Comparison of ENCODE assay signal across 10 cellular contexts in genomic region chr1:2134232-2134603, GRCh38.
DNase-seq lines count a peak whose midpoint lies in the region; ATAC-seq and TF ChIP-seq lines count a peak whose summit lies in the region.
"Had no signal": no experiment of that assay in that cellular context is flagged by ENCODE, and none has a peak within 500 bp of the region (broad histone marks: within the 10 kb centered on the region; RNA-seq: fewer than 3 reads in every experiment).

No MANE protein-coding gene starts in this region.

- no peak overlapping the region for H4K8ac ChIP-seq in neuronal stem cell (ENCODE audit: low read depth, low read length)

- POLR2A ChIA-PET in AG04450 (lab: Yijun Ruan, JAX) (no interaction called here), PC-3 (lab: Charles Lee; ENCODE audit: unreplicated experiment) (no interaction called here)

- H3K9me3 ChIP-seq in AG04450 (ENCODE audit: control insufficient read depth, insufficient read depth, low read length) (no peaks in the 10 kb centered on the region; the same call in 1 of the 2 replicates), PC-3 (ENCODE audit: low read length) (no peaks in the 10 kb centered on the region), esophagus muscularis mucosa (no peaks in the 10 kb centered on the region), neuronal stem cell (replicated peaks in 1 of 2; ENCODE audit: control insufficient read depth in 2 of 2, insufficient read depth in 1 of 2, low read depth in 1 of 2, low read length in 2 of 2) (peaks cover 0 to under 1% of the 10 kb centered on the region in 2 donors), Karpas-422 (ENCODE audit: low read length) (no peaks in the 10 kb centered on the region)

- no peak overlapping the region for H2BK5ac ChIP-seq in neuronal stem cell (ENCODE audit: low read length)

- TF ChIP-seq POLR2A in esophagus muscularis mucosa (IDR thresholded peaks at IDR 0.05; ENCODE audit: low read depth) = no peak

- no peak for TF ChIP-seq CTCF in AG04450 (IDR thresholded peaks at IDR 0.05; ENCODE audit: low read depth, low read length)
- TF ChIP-seq CTCF in PC-3 (conservative IDR thresholded peaks at IDR 0.05; ENCODE audit: low read depth, low read length) = no peak
- TF ChIP-seq CTCF in esophagus muscularis mucosa (IDR thresholded peaks at IDR 0.05) = no peak

- no peak overlapping the region for H3K4ac ChIP-seq in neuronal stem cell (ENCODE audit: low read length)

- intact Hi-C loops in PC-3 (cut with micrococcal nuclease) = no loop called here
- intact Hi-C loops in esophagus muscularis mucosa (cut with DNase I) = no loop called here

- H2AFZ ChIP-seq in PC-3 (ENCODE audit: low read length) (no peak overlapping the region), neuronal stem cell (ENCODE audit: low read length) (peak overlapping the region; percentile 22), Karpas-422 (ENCODE audit: low read length) (no peak overlapping the region)

- H3K79me2 ChIP-seq in PC-3 (ENCODE audit: low read length) (no peaks in the 10 kb centered on the region), Karpas-422 (ENCODE audit: low read length) (no peaks in the 10 kb centered on the region)

- H3K27me3 ChIP-seq in AG04450 (ENCODE audit: control insufficient read depth, insufficient read depth, low read length) = peaks cover 6% of the 10 kb centered on the region
- no peaks in the 10 kb centered on the region for H3K27me3 ChIP-seq in PC-3 (ENCODE audit: low read length)
- no peaks in the 10 kb centered on the region for H3K27me3 ChIP-seq in esophagus muscularis mucosa
- H3K27me3 ChIP-seq in neuronal stem cell (ENCODE audit: control insufficient read depth in 3 of 3, insufficient read depth in 3 of 3, low read depth in 1 of 3, low read length in 3 of 3) = peaks cover 0 to 15% (median 0%) of the 10 kb centered on the region in 3 experiments
- H3K27me3 ChIP-seq in Karpas-422 (ENCODE audit: low read length) = no peaks in the 10 kb centered on the region

- H3K4me2 ChIP-seq in PC-3 (ENCODE audit: low read length) (no peak overlapping the region), neuronal stem cell (ENCODE audit: insufficient read depth, low read length, poor library complexity, severe bottlenecking) (no peak overlapping the region), Karpas-422 (ENCODE audit: low read depth, low read length, poor library complexity, severe bottlenecking) (no peak overlapping the region)

- no peak overlapping the region for H2BK12ac ChIP-seq in neuronal stem cell (ENCODE audit: low read length)

- no peaks in the 10 kb centered on the region for H3K9me2 ChIP-seq in PC-3 (replicated peaks; ENCODE audit: low read length)
- no peaks in the 10 kb centered on the region for H3K9me2 ChIP-seq in Karpas-422 (replicated peaks; ENCODE audit: insufficient read depth, low read length)

- WGBS in esophagus muscularis mucosa = 91% methylated on average over 10 of the region's 10 CpGs
- no CpG with 5 or more reads among the region's 10 CpGs for WGBS in neuronal stem cell (ENCODE audit: extremely low coverage in 2 of 2, insufficient read length in 2 of 2, insufficient replicate concordance in 1 of 2), 2 donors

- H2AK5ac ChIP-seq in neuronal stem cell (ENCODE audit: low read depth, low read length) = no peak overlapping the region

- H3K9ac ChIP-seq in PC-3 (ENCODE audit: low read length) = no peak overlapping the region
- no peak overlapping the region for H3K9ac ChIP-seq in neuronal stem cell (ENCODE audit: low read depth, low read length, poor library complexity)
- H3K9ac ChIP-seq in Karpas-422 (ENCODE audit: low read length) = no peak overlapping the region

- H3K4me1 ChIP-seq in PC-3 (ENCODE audit: insufficient read depth, low read length) (peaks cover 16% of the 10 kb centered on the region), esophagus muscularis mucosa (peaks cover 27 to 35% (median 33%) of the 10 kb centered on the region in 4 donors), neuronal stem cell (ENCODE audit: control insufficient read depth in 2 of 2, insufficient read depth in 1 of 2, low read depth in 1 of 2, low read length in 2 of 2) (peaks cover 31% of the 10 kb centered on the region in 2 donors), Karpas-422 (ENCODE audit: low read length) (no peaks in the 10 kb centered on the region)

- BruUV-seq in PC-3 (replicated peaks; lab: Mats Ljungman, UMichigan) = TSS peak; percentile 25

- no peak for TF ChIP-seq EP300 in esophagus muscularis mucosa (IDR thresholded peaks at IDR 0.05)

- no peak for ATAC-seq in PC-3
- ATAC-seq in HG03439 (IDR thresholded peaks at IDR 0.05; ENCODE audit: unreplicated experiment) = no peak

- peaks cover 6% of the 10 kb centered on the region for H3K79me1 ChIP-seq in neuronal stem cell (ENCODE audit: low read depth, low read length)

- H3K4me3 ChIP-seq in AG04450 (ENCODE audit: low read depth, low read length) (no peak overlapping the region), PC-3 (ENCODE audit: low read length) (no peak overlapping the region), esophagus muscularis mucosa (peak overlapping the region in 1 of 4 donors; percentile 52), neuronal stem cell (ENCODE audit: low read length in 2 of 2) (no peak overlapping the region), Karpas-422 (ENCODE audit: low read length) (no peak overlapping the region)

- H4K91ac ChIP-seq in neuronal stem cell (ENCODE audit: low read depth, low read length, poor library complexity) = no peak overlapping the region

- H4K20me1 ChIP-seq in PC-3 (ENCODE audit: low read length) (no peaks in the 10 kb centered on the region), Karpas-422 (ENCODE audit: insufficient read depth, low read depth, low read length) (no peaks in the 10 kb centered on the region)

- H3K36me3 ChIP-seq in PC-3 (ENCODE audit: low read depth, low read length) = no peaks in the 10 kb centered on the region
- H3K36me3 ChIP-seq in esophagus muscularis mucosa = no peaks in the 10 kb centered on the region
- no peaks in the 10 kb centered on the region for H3K36me3 ChIP-seq in neuronal stem cell (replicated peaks in 1 of 2; ENCODE audit: control insufficient read depth in 2 of 2, insufficient read depth in 2 of 2, low read length in 2 of 2)
- no peaks in the 10 kb centered on the region for H3K36me3 ChIP-seq in Karpas-422 (ENCODE audit: insufficient read depth, low read length)

- H3K27ac ChIP-seq in AG04450 (ENCODE audit: low read depth, low read length) = peak overlapping the region; percentile 52
- H3K27ac ChIP-seq in PC-3 (ENCODE audit: low read length) = no peak overlapping the region
- peak overlapping the region; percentile 89 to 95 (median 92) for H3K27ac ChIP-seq in esophagus muscularis mucosa (replicated peaks in 1 of 4)
- H3K27ac ChIP-seq in neuronal stem cell (replicated peaks; ENCODE audit: low read length) = no peak overlapping the region
- no peak overlapping the region for H3K27ac ChIP-seq in Karpas-422 (ENCODE audit: low read length)

- DNase-seq in AG04450 (ENCODE audit: low read depth, low spot score) = no peak
- DNase-seq in PC-3 = no peak
- no peak for DNase-seq in esophagus muscularis mucosa (ENCODE audit: extremely low spot score)
- DNase-seq in neuronal stem cell (ENCODE audit: low spot score) = no peak
- no peak for DNase-seq in stimulated activated CD4-positive, alpha-beta T cell treated with anti-CD3 and anti-CD28 coated beads, Interleukin-15, amount 100 ng/mL, for 24 hours
- no peak for DNase-seq in Karpas-422
- no peak for DNase-seq in activated CD4-positive, CD25-positive, alpha-beta regulatory T cell (lab: John Stamatoyannopoulos, UW)
- DNase-seq: activated naive CD4-positive, alpha-beta T cell treated with anti-CD3 and anti-CD28 coated beads, Interleukin-2, amount 50 U/mL, for 16 hours; H7 had no signal

- no peak overlapping the region for H2BK120ac ChIP-seq in neuronal stem cell (ENCODE audit: low read depth, low read length)

- H3K18ac ChIP-seq in neuronal stem cell (ENCODE audit: low read length) = no peak overlapping the region

- peak overlapping the region; percentile 25 for H3K23ac ChIP-seq in neuronal stem cell (ENCODE audit: low read depth, low read length, poor library complexity)

- H3F3A ChIP-seq in PC-3 (ENCODE audit: low read length, unreplicated experiment) = no peaks in the 10 kb centered on the region

- CTCF ChIA-PET in AG04450 (lab: Charles Lee) (no interaction called here), PC-3 (lab: Charles Lee) (no interaction called here)

- H2BK15ac ChIP-seq in neuronal stem cell (ENCODE audit: low read length) = no peak overlapping the region

- H3K14ac ChIP-seq in neuronal stem cell (ENCODE audit: low read length) = no peak overlapping the region

Comparison
In these comparisons a context has a peak if more than half of its experiments do, and no peak if none do; other contexts are left out.
1. H3K27ac ChIP-seq: peak in AG04450 (single experiment) and esophagus muscularis mucosa (4 of 4); none in PC-3 (single experiment), neuronal stem cell (single experiment) and Karpas-422 (single experiment).